ENCODE assay signal across 10 cellular contexts in genomic region chr22:46652081-46652929, GRCh38. TPM values are rescaled to one million over a fixed set of nuclear protein-coding genes. Genes with fewer than 3 reads are reported as not detected.
A peak's percentile ranks its signal among the peaks of the same experiment; 100 is the strongest.
DNase-seq lines count a peak whose midpoint lies in the region; FAIRE-seq and TF ChIP-seq lines count a peak whose summit lies in the region.
"Had no signal": no experiment of that assay in that cellular context is flagged by ENCODE, and none has a peak within 500 bp of the region (broad histone marks: within the 10 kb centered on the region; RNA-seq: fewer than 3 reads in every experiment).

No MANE protein-coding gene starts in this region.

- no peak overlapping the region for H4K91ac ChIP-seq in trophoblast cell (ENCODE audit: low read depth, low read length)

- 41 to 56% (median 49%) methylated on average over 23 of the region's 23 CpGs for WGBS in small intestine, 3 donors
- no CpG with 5 or more reads among the region's 23 CpGs for WGBS in trophoblast cell (ENCODE audit: extremely low coverage, insufficient coverage, insufficient read length)

- H2BK120ac ChIP-seq in trophoblast cell (ENCODE audit: insufficient read depth, low read length, poor library complexity), result no peak overlapping the region

- peaks cover 3% of the 10 kb centered on the region for H3K36me3 ChIP-seq in adipocyte (ENCODE audit: control insufficient read depth, insufficient read depth, low read length, severe bottlenecking)
- no peaks in the 10 kb centered on the region for H3K36me3 ChIP-seq in right atrium auricular region
- H3K36me3 ChIP-seq in small intestine (ENCODE audit: control insufficient read depth in 2 of 2, insufficient read depth in 2 of 2, low read length in 2 of 2), result no peaks in the 10 kb centered on the region
- H3K36me3 ChIP-seq in trophoblast cell (ENCODE audit: control insufficient read depth in 1 of 2, insufficient read depth in 2 of 2, low read length in 2 of 2), result no peaks in the 10 kb centered on the region

- H3K79me2 ChIP-seq in trophoblast cell (ENCODE audit: control insufficient read depth, insufficient read depth, low read length, poor library complexity), result no peaks in the 10 kb centered on the region

- peak overlapping the region; percentile 48 for H3K4me3 ChIP-seq in adipocyte (ENCODE audit: low read length)
- peak overlapping the region in 1 of 2 donors; percentile 35 for H3K4me3 ChIP-seq in right atrium auricular region
- no peak overlapping the region for H3K4me3 ChIP-seq in small intestine (ENCODE audit: low read depth in 1 of 2, low read length in 2 of 2)
- no peak overlapping the region for H3K4me3 ChIP-seq in trophoblast cell (ENCODE audit: low read depth, low read length)

- FAIRE-seq in HTR-8/SVneo (lab: Jason Lieb, UNC), result no peak
- FAIRE-seq in small intestine (lab: Jason Lieb, UNC), result no peak

- H3K79me1 ChIP-seq in trophoblast cell (ENCODE audit: low read length), result no peaks in the 10 kb centered on the region

- H2BK12ac ChIP-seq in trophoblast cell (ENCODE audit: low read length), result no peak overlapping the region

- H3K27me3 ChIP-seq in adipocyte (replicated peaks; ENCODE audit: control insufficient read depth, insufficient read depth, low read length) (no peaks in the 10 kb centered on the region), right atrium auricular region (no peaks in the 10 kb centered on the region), small intestine (ENCODE audit: control insufficient read depth in 2 of 2, insufficient read depth in 2 of 2, low read length in 2 of 2) (no peaks in the 10 kb centered on the region), trophoblast cell (ENCODE audit: insufficient read depth, low read length) (no peaks in the 10 kb centered on the region)

- H3K4ac ChIP-seq in trophoblast cell (ENCODE audit: low read depth, low read length), result no peak overlapping the region

- DNase-seq in HTR-8/SVneo (ENCODE audit: insufficient read length, low spot score), result peak; percentile 26
- no peak for DNase-seq in adipocyte (ENCODE audit: low read depth)
- no peak for DNase-seq in right atrium auricular region (ENCODE audit: low spot score)
- peak; percentile 84 for DNase-seq in small intestine
- no peak for DNase-seq in activated gamma-delta T cell (lab: John Stamatoyannopoulos, UW)
- DNase-seq in substantia nigra (lab: John Stamatoyannopoulos, UW), result no peak
- no peak for DNase-seq in trophoblast cell
- DNase-seq in OCI-M1 (lab: John Stamatoyannopoulos, UW), result no peak
- DNase-seq: activated naive CD4-positive, alpha-beta T cell; posterior cingulate gyrus had no signal

- no peak overlapping the region for H4K8ac ChIP-seq in trophoblast cell (ENCODE audit: low read depth, low read length)

- H2BK5ac ChIP-seq in trophoblast cell (ENCODE audit: low read depth, low read length, poor library complexity), result no peak overlapping the region

- no peak for TF ChIP-seq CTCF in right atrium auricular region (IDR thresholded peaks at IDR 0.05)

- H3K4me2 ChIP-seq in trophoblast cell (ENCODE audit: low read length), result no peak overlapping the region

- H3K9me3 ChIP-seq in adipocyte (ENCODE audit: control insufficient read depth, low read length) (no peaks in the 10 kb centered on the region), right atrium auricular region (no peaks in the 10 kb centered on the region), small intestine (ENCODE audit: control insufficient read depth, low read depth) (no peaks in the 10 kb centered on the region), trophoblast cell (ENCODE audit: insufficient read depth, low read depth, low read length) (peaks cover 2% of the 10 kb centered on the region)

- H3K23ac ChIP-seq in trophoblast cell (ENCODE audit: low read length), result no peak overlapping the region

- no peak overlapping the region for H2AK5ac ChIP-seq in trophoblast cell (ENCODE audit: low read length)

- H2AFZ ChIP-seq in trophoblast cell (ENCODE audit: insufficient read depth, low read length, poor library complexity), result no peak overlapping the region

- H3K4me1 ChIP-seq in adipocyte (ENCODE audit: control insufficient read depth, insufficient read depth, low read length), result peaks cover 16% of the 10 kb centered on the region
- H3K4me1 ChIP-seq in right atrium auricular region, result peaks cover 0 to 80% of the 10 kb centered on the region in 2 donors
- peaks cover 15 to 20% of the 10 kb centered on the region in 2 donors for H3K4me1 ChIP-seq in small intestine (ENCODE audit: control insufficient read depth in 2 of 2, insufficient read depth in 1 of 2, low read depth in 1 of 2, low read length in 1 of 2)
- H3K4me1 ChIP-seq in trophoblast cell (ENCODE audit: control insufficient read depth in 1 of 2, insufficient read depth in 2 of 2, low read length in 2 of 2), result peaks cover 3 to 8% of the 10 kb centered on the region in 2 experiments

- H3K27ac ChIP-seq in right atrium auricular region (peak overlapping the region; percentile 88 to 93), small intestine (ENCODE audit: low read depth in 1 of 2, low read length in 1 of 2) (peak overlapping the region; percentile 64 to 72), substantia nigra (ENCODE audit: low read depth, low read length, poor library complexity, severe bottlenecking) (no peak overlapping the region), trophoblast cell (ENCODE audit: low read depth, low read length) (no peak overlapping the region)

- H3K9ac ChIP-seq in adipocyte (ENCODE audit: low read length) (peak overlapping the region; percentile 72), trophoblast cell (ENCODE audit: low read length) (no peak overlapping the region)

- H3K14ac ChIP-seq in trophoblast cell (ENCODE audit: low read length), result no peak overlapping the region

- no peak overlapping the region for H4K12ac ChIP-seq in trophoblast cell (ENCODE audit: low read depth, low read length)

- H3K18ac ChIP-seq in trophoblast cell (ENCODE audit: low read length), result no peak overlapping the region

RNA-seq across cellular contexts. Expression of gene GRAMD4, which starts 32.1 kb away (rescaled TPM):
- 10 to 100 TPM; 29.1 to 31.6 TPM for total RNA-seq in right atrium auricular region
- polyA plus RNA-seq in small intestine, result 10 to 100 TPM; 30.5 to 64.9 (median 43.2) TPM
- polyA plus RNA-seq in trophoblast cell (2013), result 10.6 and 11.0 TPM in 2 replicates

Comparison
In these comparisons a context has a peak if more than half of its experiments do, and no peak if none do; other contexts are left out.
1. DNase-seq: peak in HTR-8/SVneo (single experiment) and small intestine (single experiment); none in adipocyte (single experiment), right atrium auricular region (single experiment), activated gamma-delta T cell (single experiment), substantia nigra (0 of 49), trophoblast cell (0 of 2) and OCI-M1 (single experiment).
2. H3K27ac ChIP-seq: peak in right atrium auricular region (2 of 2) and small intestine (2 of 2); none in substantia nigra (single experiment) and trophoblast cell (single experiment).